In the genomic region with DNA sequence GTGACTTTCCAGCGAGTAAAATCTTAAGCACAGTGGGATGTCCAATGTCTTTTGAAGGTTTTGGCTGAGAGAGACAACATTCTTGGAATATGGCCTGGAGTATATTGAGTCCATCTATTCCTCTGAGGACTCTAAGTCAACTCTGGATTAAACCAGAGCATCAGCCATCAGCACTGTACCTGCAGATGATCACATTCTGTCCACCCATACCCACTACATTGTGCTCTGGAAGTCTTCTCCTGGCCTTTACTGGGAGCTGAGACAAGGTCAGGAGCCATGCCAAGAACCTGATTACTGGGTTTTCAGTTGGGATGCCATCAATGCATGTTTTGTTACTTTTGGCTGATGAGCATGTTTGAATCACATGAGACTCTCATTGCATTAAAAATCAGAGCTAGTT, we compare ENCODE assay signal across 29 cellular contexts.
"Had no signal": no experiment of that assay in that cellular context is flagged by ENCODE, and none has a peak within 500 bp of the region (broad histone marks: within the 10 kb centered on the region; RNA-seq: fewer than 3 reads in every experiment).

No MANE protein-coding gene starts in this region.

- H3K36me3 ChIP-seq: neural progenitor cell, ovary, right lobe of liver, spleen, stomach, thoracic aorta, thyroid gland, tibial nerve, upper lobe of left lung, vagina had no signal

- H3K9ac ChIP-seq: neural progenitor cell, parathyroid adenoma had no signal

- H3K4me2 ChIP-seq: neural progenitor cell, smooth muscle cell had no signal

- DNase-seq: naive B cell; naive thymus-derived CD8-positive, alpha-beta T cell; ovary; posterior cingulate gyrus; psoas muscle; right cardiac atrium; right lobe of liver; spleen; stimulated activated CD4-positive, alpha-beta T cell treated with anti-CD3 and anti-CD28 coated beads, Interleukin-12 subunit alpha, Interleukin-12 subunit beta, amount 100 ng/mL, for 4 hours; stimulated activated CD4-positive, alpha-beta T cell treated with anti-CD3 and anti-CD28 coated beads, Interleukin-1b, Interleukin-23, amount 100 ng/mL, for 48 hours; stimulated activated CD4-positive, alpha-beta T cell treated with anti-CD3 and anti-CD28 coated beads, Interleukin-4, amount 100 ng/mL, for 1 hour; stimulated activated CD4-positive, alpha-beta T cell treated with anti-CD3 and anti-CD28 coated beads, Interleukin-4, amount 100 ng/mL, for 4 hours; stimulated activated naive B cell treated with anti-CD40 and anti-IgM and Interleukin-4, amounts not matched to agents 10 μg/mL and 1 μg/mL and 100 μg/mL, for 72 hours; stimulated activated naive CD4-positive, alpha-beta T cell treated with Interleukin-2 at 50 U/mL for 16 hours; stomach; thyroid gland; trophoblast cell; upper lobe of left lung had no signal

- ATAC-seq: naive thymus-derived CD8-positive, alpha-beta T cell; natural killer cell treated with Interleukin-12 subunit alpha and Interleukin-12 subunit beta and Interleukin-15 and Interleukin-18, amount 100 ng/mL, for 72 hours; psoas muscle; right cardiac atrium; right lobe of liver; stimulated activated effector memory CD8-positive, alpha-beta T cell treated with anti-CD3 and anti-CD28 coated beads, Interleukin-12 subunit alpha, Interleukin-12 subunit beta, amount 100 ng/mL, for 72 hours; stimulated activated naive B cell treated with anti-CD40 and anti-IgM and Interleukin-4, amounts not matched to agents 10 μg/mL and 1 μg/mL and 100 μg/mL, for 72 hours had no signal

- H3K36me3 Mint-ChIP-seq: naive B cell; naive thymus-derived CD8-positive, alpha-beta T cell; neural progenitor cell; stimulated activated effector memory CD8-positive, alpha-beta T cell treated with anti-CD3 and anti-CD28 coated beads, Interleukin-12 subunit alpha, Interleukin-12 subunit beta, amount 100 ng/mL, for 72 hours; stimulated activated naive B cell treated with anti-CD40 and anti-IgM and Interleukin-4, amounts not matched to agents 10 μg/mL and 1 μg/mL and 100 μg/mL, for 72 hours had no signal

- H3K9me3 Mint-ChIP-seq: neural progenitor cell had no signal

- H3K27me3 ChIP-seq: neural progenitor cell, ovary, right lobe of liver, spleen, stomach, thyroid gland, tibial nerve, upper lobe of left lung, vagina had no signal

- H3K9me3 ChIP-seq: ovary, psoas muscle, right lobe of liver, spleen, stomach, thoracic aorta, thyroid gland, tibial nerve, upper lobe of left lung, vagina had no signal

- H3K4me1 ChIP-seq: neural progenitor cell, parathyroid adenoma, psoas muscle, right lobe of liver, spleen, stomach, thyroid gland, upper lobe of left lung, vagina had no signal

- H3K4me1 Mint-ChIP-seq: naive B cell; naive thymus-derived CD8-positive, alpha-beta T cell; stimulated activated effector memory CD8-positive, alpha-beta T cell treated with anti-CD3 and anti-CD28 coated beads, Interleukin-12 subunit alpha, Interleukin-12 subunit beta, amount 100 ng/mL, for 72 hours; stimulated activated naive B cell treated with anti-CD40 and anti-IgM and Interleukin-4, amounts not matched to agents 10 μg/mL and 1 μg/mL and 100 μg/mL, for 72 hours had no signal

- H3K27ac ChIP-seq: neural progenitor cell, ovary, parathyroid adenoma, psoas muscle, right lobe of liver, skin epidermis, spleen, stomach, thoracic aorta, thyroid gland, tibial nerve, upper lobe of left lung, vagina had no signal

- H3K27ac Mint-ChIP-seq: naive B cell; naive thymus-derived CD8-positive, alpha-beta T cell; natural killer cell treated with Interleukin-12 subunit alpha and Interleukin-12 subunit beta and Interleukin-15 and Interleukin-18, amount 100 ng/mL, for 72 hours; neural progenitor cell; progenitor cell of endocrine pancreas; stimulated activated effector memory CD8-positive, alpha-beta T cell treated with anti-CD3 and anti-CD28 coated beads, Interleukin-12 subunit alpha, Interleukin-12 subunit beta, amount 100 ng/mL, for 72 hours; stimulated activated naive B cell treated with anti-CD40 and anti-IgM and Interleukin-4, amounts not matched to agents 10 μg/mL and 1 μg/mL and 100 μg/mL, for 72 hours; stimulated activated naive CD8-positive, alpha-beta T cell treated with anti-CD3 and anti-CD28 coated beads, Interleukin-15, Interleukin-2, amounts not matched to agents 100 ng/mL and 50 ng/mL, for 24 hours had no signal

- H3K27me3 Mint-ChIP-seq: naive B cell; naive thymus-derived CD8-positive, alpha-beta T cell; natural killer cell treated with Interleukin-12 subunit alpha and Interleukin-12 subunit beta and Interleukin-15 and Interleukin-18, amount 100 ng/mL, for 72 hours; progenitor cell of endocrine pancreas; stimulated activated naive B cell treated with anti-CD40 and anti-IgM and Interleukin-4, amounts not matched to agents 10 μg/mL and 1 μg/mL and 100 μg/mL, for 72 hours; stimulated activated naive CD8-positive, alpha-beta T cell treated with anti-CD3 and anti-CD28 coated beads, Interleukin-15, Interleukin-2, amounts not matched to agents 100 ng/mL and 50 ng/mL, for 24 hours had no signal

- H3K79me2 ChIP-seq: parathyroid adenoma had no signal

- H3K4me3 ChIP-seq: neural progenitor cell, ovary, psoas muscle, right lobe of liver, skin epidermis, smooth muscle cell, spleen, stomach, thoracic aorta, thyroid gland, tibial nerve, upper lobe of left lung, vagina had no signal

- H3K4me3 Mint-ChIP-seq: naive B cell; naive thymus-derived CD8-positive, alpha-beta T cell; natural killer cell treated with Interleukin-12 subunit alpha and Interleukin-12 subunit beta and Interleukin-15 and Interleukin-18, amount 100 ng/mL, for 72 hours; neural progenitor cell; stimulated activated effector memory CD8-positive, alpha-beta T cell treated with anti-CD3 and anti-CD28 coated beads, Interleukin-12 subunit alpha, Interleukin-12 subunit beta, amount 100 ng/mL, for 72 hours; stimulated activated naive B cell treated with anti-CD40 and anti-IgM and Interleukin-4, amounts not matched to agents 10 μg/mL and 1 μg/mL and 100 μg/mL, for 72 hours; stimulated activated naive CD8-positive, alpha-beta T cell treated with anti-CD3 and anti-CD28 coated beads, Interleukin-15, Interleukin-2, amounts not matched to agents 100 ng/mL and 50 ng/mL, for 24 hours had no signal

- H2AFZ ChIP-seq: neural progenitor cell, parathyroid adenoma had no signal
